ENCODE assay signal across 10 cellular contexts in genomic region chr10:72702868-72703581, GRCh38. TPM values are rescaled to one million over a fixed set of nuclear protein-coding genes. Genes with fewer than 3 reads are reported as not detected.
DNase-seq lines count a peak whose midpoint lies in the region; ATAC-seq, FAIRE-seq and TF ChIP-seq lines count a peak whose summit lies in the region.
"Had no signal": no experiment of that assay in that cellular context is flagged by ENCODE, and none has a peak within 500 bp of the region (broad histone marks: within the 10 kb centered on the region; RNA-seq: fewer than 3 reads in every experiment).

No MANE protein-coding gene starts in this region.

- TF ChIP-seq CTCF in A549 (IDR thresholded peaks at IDR 0.05) (no peak), fibroblast of lung (conservative IDR thresholded peaks at IDR 0.05 in 1 of 2, IDR thresholded peaks at IDR 0.05 in 1 of 2; ENCODE audit: low read depth in 1 of 2, low read length in 2 of 2) (no peak)

- WGBS in A549 (ENCODE audit: missing lambda C conversion rate) = 93% methylated on average over 3 of the region's 3 CpGs

- CTCF ChIA-PET in A549 (lab: Yijun Ruan, JAX) = interaction anchor here (0.6 to 1.3 kb wide), 2 partner anchors 9 to 69 kb away, joined by 4 to 8 read pairs; no protein-coding TSS in a partner anchor

- TF ChIP-seq RAD21 in A549 (conservative IDR thresholded peaks at IDR 0.05 in 1 of 2, IDR thresholded peaks at IDR 0.05 in 1 of 2) = no peak

- no peaks in the 10 kb centered on the region for H3K36me3 ChIP-seq in fibroblast of lung (ENCODE audit: control insufficient read depth, insufficient read depth, low read length)

- DNase-seq in A549 (ENCODE audit: low read depth in 1 of 2, low spot score in 1 of 2) (peak in 1 of 2 experiments; percentile 31), fibroblast of lung (ENCODE audit: low read depth in 2 of 2) (peak; percentile 64 to 77), kidney glomerular epithelial cell (lab: John Stamatoyannopoulos, UW) (no peak), foreskin melanocyte (no peak), NCI-H2107 (lab: John Stamatoyannopoulos, UW) (no peak), cerebellar cortex (ENCODE audit: low spot score) (no peak)
- DNase-seq: activated CD4-positive, alpha-beta T cell treated with anti-CD3 and anti-CD28 coated beads for 4 hours; NCI-H510A treated with DMSO at 0.1 percent for 48 hours had no signal

- H3K4me1 ChIP-seq in A549 = peaks cover 22% of the 10 kb centered on the region
- H3K4me1 ChIP-seq in fibroblast of lung (ENCODE audit: control insufficient read depth, extremely low read depth, insufficient read depth, low read length) = peaks cover 3% of the 10 kb centered on the region

- H4K20me1 ChIP-seq in fibroblast of lung (ENCODE audit: control insufficient read depth, extremely low read depth, insufficient read depth, low read length) = no peaks in the 10 kb centered on the region

- H2AFZ ChIP-seq in fibroblast of lung (ENCODE audit: low read length) = no peak overlapping the region

- FAIRE-seq in A549 (lab: Jason Lieb, UNC) = no peak

- no peak for TF ChIP-seq EP300 in A549 (IDR thresholded peaks at IDR 0.05)

- H3K27ac ChIP-seq in A549 (no peak overlapping the region), fibroblast of lung (ENCODE audit: insufficient read depth, low read length) (no peak overlapping the region)

- H3K4me3 ChIP-seq in A549 (no peak overlapping the region), fibroblast of lung (replicated peaks in 1 of 4; ENCODE audit: control extremely low read depth in 1 of 4, insufficient read depth in 1 of 4, low read depth in 3 of 4, low read length in 4 of 4) (no peak overlapping the region)

- H3K9me3 ChIP-seq in A549 (no peaks in the 10 kb centered on the region), fibroblast of lung (ENCODE audit: control insufficient read depth, insufficient read depth, low read depth, low read length) (no peaks in the 10 kb centered on the region)

- ATAC-seq in A549 (peak; percentile 62 to 64; a peak in 4 of 6 replicates), GM19025 (IDR thresholded peaks at IDR 0.05; ENCODE audit: low read depth, unreplicated experiment) (peak; percentile 93), HG03457 (IDR thresholded peaks at IDR 0.05; ENCODE audit: unreplicated experiment) (peak; percentile 60)

- no peak for TF ChIP-seq POLR2A in A549 (IDR thresholded peaks at IDR 0.05; ENCODE audit: low read length)

- H3K9ac ChIP-seq in fibroblast of lung (ENCODE audit: insufficient read depth, low read length) = no peak overlapping the region

- POLR2A ChIA-PET in A549 (lab: Yijun Ruan, JAX) = interaction anchor here (0.6 to 0.9 kb wide), 2 partner anchors 131 to 434 kb away, joined by 3 to 5 read pairs; no protein-coding TSS in a partner anchor

- H3K79me2 ChIP-seq in fibroblast of lung (ENCODE audit: control insufficient read depth, insufficient read depth, low read length) = peaks cover 49% of the 10 kb centered on the region

- H3K4me2 ChIP-seq in A549 (no peak overlapping the region), fibroblast of lung (ENCODE audit: extremely low read depth, insufficient read depth, low read length) (no peak overlapping the region)

- no peaks in the 10 kb centered on the region for H3K27me3 ChIP-seq in fibroblast of lung (ENCODE audit: control insufficient read depth, insufficient read depth, low read length)

TF ChIP-seq in A549, 52 proteins besides CTCF, POLR2A, EP300 and RAD21:
- TF ChIP-seq ZNF302 (CRISPR knock-in tag; IDR thresholded peaks at IDR 0.05) = no peak
- no peak for TF ChIP-seq HMGXB4 (CRISPR knock-in tag; IDR thresholded peaks at IDR 0.05; ENCODE audit: borderline replicate concordance)
- no peak for TF ChIP-seq HOXB5 (CRISPR knock-in tag; IDR thresholded peaks at IDR 0.05)
- no peak for TF ChIP-seq CHD4 (IDR thresholded peaks at IDR 0.05; ENCODE audit: borderline replicate concordance)

RNA-seq across cellular contexts. Expression of gene MCU, which starts 11.1 kb away (rescaled TPM):
- polyA plus RNA-seq in A549 (2011; rRNA removed) = 221 and 226 TPM in 2 replicates
- 42.6 and 47.1 TPM in 2 replicates for polyA plus RNA-seq in A549 (2012; cell fraction: cytosol; rRNA removed)
- 40.7 and 48.6 TPM in 2 replicates for polyA plus RNA-seq in A549 (2012; cell fraction: nucleus; rRNA removed)
- polyA plus RNA-seq in A549 (2017; fragmentation: RNase III; extraction: RNeasy Plus Mini Kit Qiagen cat#74134 plus additional on column Dnase treatment) = 40.3 to 44.0 TPM (median 42.2 TPM) in 3 replicates
- 131 and 156 TPM in 2 replicates for polyA minus RNA-seq in A549 (2011; rRNA and poly(A)+ RNA removed)
- total RNA-seq in fibroblast of lung = 20.0 and 40.5 TPM in 2 replicates
- polyA plus RNA-seq in fibroblast of lung = 63.2 and 77.1 TPM in 2 replicates
- polyA plus RNA-seq in fibroblast of lung (2012) = 29.8 and 33.9 TPM in 2 replicates
- 36.5 and 76.0 TPM in 2 replicates for polyA minus RNA-seq in fibroblast of lung (ENCODE audit: low replicate concordance)

Comparison
In these comparisons a context has a peak if more than half of its experiments do, and no peak if none do; other contexts are left out.
1. DNase-seq: peak in fibroblast of lung (2 of 2); none in kidney glomerular epithelial cell (single experiment), foreskin melanocyte (single experiment), NCI-H2107 (single experiment) and cerebellar cortex (single experiment).
2. Peak in every context shown above with its lines, with median percentiles within 50 percentile points of each other: ATAC-seq.